In genomic region chr12:108633534-108634224, GRCh38 we compare ENCODE assay signal across 8 cellular contexts. TPM values are rescaled to one million over a fixed set of nuclear protein-coding genes. Genes with fewer than 3 reads are reported as not detected.
DNase-seq lines count a peak whose midpoint lies in the region; ATAC-seq lines count a peak whose summit lies in the region.

TSS of gene SELPLG (minus strand) at chr12:108633894. CDS start at chr12:108624307, 9,587 bp downstream.

- no peak within 1 kb of the TSS for H2AFZ ChIP-seq in Karpas-422 (ENCODE audit: low read length)

- ATAC-seq in GM21526 (IDR thresholded peaks at IDR 0.05; ENCODE audit: low FRiP score, unreplicated experiment): peak; percentile 49

- CTCF ChIA-PET in activated CD4-positive, alpha-beta memory T cell treated with anti-CD3 and anti-CD28 coated beads, Interleukin-2, amount 10 ng/mL, durations not matched to agents 7 days and 5 days (lab: Charles Lee): interaction anchor here (1.4 to 12.2 kb wide), 8 partner anchors 13 to 169 kb away, joined by 3 to 215 read pairs (median 8); partner anchors contain the start of genes ISCU and SART3

- peak within 1 kb of the TSS; percentile 99 for H3K4me3 Mint-ChIP-seq in activated CD4-positive, alpha-beta memory T cell treated with anti-CD3 and anti-CD28 coated beads, Interleukin-2, amount 10 ng/mL, durations not matched to agents 7 days and 5 days

- POLR2A ChIA-PET in activated CD4-positive, alpha-beta memory T cell treated with anti-CD3 and anti-CD28 coated beads, Interleukin-2, amount 10 ng/mL, durations not matched to agents 7 days and 5 days (lab: Charles Lee): interaction anchor here (0.7 to 12.0 kb wide), 24 partner anchors 10 to 521 kb away, joined by 3 to 385 read pairs (median 8); partner anchors contain the start of genes CORO1C, FICD, ISCU and SART3

- peak within 1 kb of the TSS; percentile 58 for H3K4me3 ChIP-seq in Karpas-422 (ENCODE audit: low read length)

- no peaks in the 10 kb centered on the region for H3K9me3 Mint-ChIP-seq in activated CD4-positive, alpha-beta memory T cell treated with anti-CD3 and anti-CD28 coated beads, Interleukin-2, amount 10 ng/mL, durations not matched to agents 7 days and 5 days

- H3K27ac Mint-ChIP-seq in activated CD4-positive, alpha-beta memory T cell treated with anti-CD3 and anti-CD28 coated beads, Interleukin-2, amount 10 ng/mL, durations not matched to agents 7 days and 5 days: peak within 1 kb of the TSS; percentile 100

- H3K79me2 ChIP-seq in Karpas-422 (ENCODE audit: low read length): no peaks in the 10 kb centered on the region

- H3K27ac ChIP-seq in Karpas-422 (ENCODE audit: low read length): peak within 1 kb of the TSS; percentile 96

- H3K4me1 Mint-ChIP-seq in activated CD4-positive, alpha-beta memory T cell treated with anti-CD3 and anti-CD28 coated beads, Interleukin-2, amount 10 ng/mL, durations not matched to agents 7 days and 5 days: peaks cover 55% of the 10 kb centered on the region

- H3K9me2 ChIP-seq in Karpas-422 (replicated peaks; ENCODE audit: insufficient read depth, low read length): no peaks in the 10 kb centered on the region

- DNase-seq in D341Med (ENCODE audit: low spot score) (peak; percentile 22), Karpas-422 (peak; percentile 95), glomerular visceral epithelial cell (ENCODE audit: extremely low spot score) (peak; percentile 36), NCI-H1105 (lab: John Stamatoyannopoulos, UW) (no peak), SHP77 (lab: John Stamatoyannopoulos, UW) (no peak)
- peak; percentile 93 for DNase-seq in activated CD4-positive, alpha-beta memory T cell treated with anti-CD3 and anti-CD28 coated beads, Interleukin-2, amount 10 ng/mL, durations not matched to agents 7 days and 5 days
- peak; percentile 58 to 64 for DNase-seq in stimulated activated CD4-positive, alpha-beta T cell treated with anti-CD3 and anti-CD28 coated beads, Interleukin-1b, Interleukin-23, amount 100 ng/mL, for 4 hours (ENCODE audit: low read depth in 2 of 2)

- H3K9me3 ChIP-seq in Karpas-422 (ENCODE audit: low read length): no peaks in the 10 kb centered on the region

- H3K36me3 Mint-ChIP-seq in activated CD4-positive, alpha-beta memory T cell treated with anti-CD3 and anti-CD28 coated beads, Interleukin-2, amount 10 ng/mL, durations not matched to agents 7 days and 5 days (ENCODE audit: low read depth): peaks cover 49% of the 10 kb centered on the region

- H3K9ac ChIP-seq in Karpas-422 (ENCODE audit: low read length): peak within 1 kb of the TSS; percentile 65

- peaks cover 4% of the 10 kb centered on the region; the same call in 1 of the 2 replicates for H3K27me3 ChIP-seq in Karpas-422 (ENCODE audit: low read length)

- peaks cover 79% of the 10 kb centered on the region for H3K4me1 ChIP-seq in Karpas-422 (ENCODE audit: low read length)

- peak within 1 kb of the TSS; percentile 74 for H3K4me2 ChIP-seq in Karpas-422 (ENCODE audit: low read depth, low read length, poor library complexity, severe bottlenecking)

- no peaks in the 10 kb centered on the region for H3K27me3 Mint-ChIP-seq in activated CD4-positive, alpha-beta memory T cell treated with anti-CD3 and anti-CD28 coated beads, Interleukin-2, amount 10 ng/mL, durations not matched to agents 7 days and 5 days

- no peaks in the 10 kb centered on the region for H3K36me3 ChIP-seq in Karpas-422 (ENCODE audit: insufficient read depth, low read length)

- H4K20me1 ChIP-seq in Karpas-422 (ENCODE audit: insufficient read depth, low read depth, low read length): no peaks in the 10 kb centered on the region

RNA-seq across cellular contexts. Expression of gene SELPLG, which starts in this region (rescaled TPM):
- total RNA-seq in Karpas-422 (2014; rRNA removed; shearing (Covaris generic); ENCODE audit: low replicate concordance): 0.97 and 2.5 TPM in 2 replicates
- total RNA-seq in activated CD4-positive, alpha-beta memory T cell treated with anti-CD3 and anti-CD28 coated beads, Interleukin-2, amount 10 ng/mL, durations not matched to agents 7 days and 5 days: 100 to 1,000 TPM; 289 to 301 TPM

Comparison
In these comparisons a context has a peak if more than half of its experiments do, and no peak if none do; other contexts are left out.
1. RNA of gene SELPLG (total RNA-seq): 289 to 301 TPM in activated CD4-positive, alpha-beta memory T cell treated with anti-CD3 and anti-CD28 coated beads, Interleukin-2, amount 10 ng/mL, durations not matched to agents 7 days and 5 days; 0.97 to 2.5 TPM in Karpas-422; every median in the first group is over 10 times any median in the second.
2. DNase-seq: peak in D341Med (single experiment), Karpas-422 (single experiment), activated CD4-positive, alpha-beta memory T cell treated with anti-CD3 and anti-CD28 coated beads, Interleukin-2, amount 10 ng/mL, durations not matched to agents 7 days and 5 days (single experiment), glomerular visceral epithelial cell (single experiment) and stimulated activated CD4-positive, alpha-beta T cell treated with anti-CD3 and anti-CD28 coated beads, Interleukin-1b, Interleukin-23, amount 100 ng/mL, for 4 hours (2 of 2); none in NCI-H1105 (single experiment) and SHP77 (0 of 2).